Comparison of ENCODE assay signal across 1 cellular context in the genomic region with DNA sequence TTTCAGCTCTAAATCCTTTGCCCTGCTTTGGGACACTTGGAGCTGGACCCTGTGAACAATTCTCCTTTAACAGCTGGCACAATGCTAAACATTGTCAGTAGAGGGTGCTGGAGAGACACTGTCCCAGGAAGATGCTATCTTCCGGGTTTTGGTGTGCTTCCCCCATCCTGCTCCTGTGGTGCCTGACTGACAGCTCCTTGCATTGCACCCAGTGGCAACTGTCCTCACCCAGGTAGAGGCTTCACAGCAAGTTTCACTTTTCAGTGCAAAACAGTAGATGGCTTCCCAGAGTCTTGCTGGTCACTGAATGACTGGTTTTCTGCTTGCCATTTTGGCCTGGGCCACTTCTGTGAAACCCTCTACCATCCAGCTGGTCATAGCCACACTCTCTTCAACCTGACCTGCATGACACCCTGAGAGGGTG.
TF ChIP-seq lines count a peak whose summit lies in the region.

No MANE protein-coding gene starts in this region.

TF ChIP-seq in GM23338, 12 proteins besides CTCF, POLR2A, EP300 and RAD21 (continued from another document):
- TF ChIP-seq REST (IDR thresholded peaks at IDR 0.05; ENCODE audit: unreplicated experiment) (no peak), POLR2AphosphoS5 (IDR thresholded peaks at IDR 0.05; ENCODE audit: low read depth) (no peak), EZH2phosphoT487 (IDR thresholded peaks at IDR 0.05; ENCODE audit: unreplicated experiment) (no peak)
- TF ChIP-seq, protein P1, sequence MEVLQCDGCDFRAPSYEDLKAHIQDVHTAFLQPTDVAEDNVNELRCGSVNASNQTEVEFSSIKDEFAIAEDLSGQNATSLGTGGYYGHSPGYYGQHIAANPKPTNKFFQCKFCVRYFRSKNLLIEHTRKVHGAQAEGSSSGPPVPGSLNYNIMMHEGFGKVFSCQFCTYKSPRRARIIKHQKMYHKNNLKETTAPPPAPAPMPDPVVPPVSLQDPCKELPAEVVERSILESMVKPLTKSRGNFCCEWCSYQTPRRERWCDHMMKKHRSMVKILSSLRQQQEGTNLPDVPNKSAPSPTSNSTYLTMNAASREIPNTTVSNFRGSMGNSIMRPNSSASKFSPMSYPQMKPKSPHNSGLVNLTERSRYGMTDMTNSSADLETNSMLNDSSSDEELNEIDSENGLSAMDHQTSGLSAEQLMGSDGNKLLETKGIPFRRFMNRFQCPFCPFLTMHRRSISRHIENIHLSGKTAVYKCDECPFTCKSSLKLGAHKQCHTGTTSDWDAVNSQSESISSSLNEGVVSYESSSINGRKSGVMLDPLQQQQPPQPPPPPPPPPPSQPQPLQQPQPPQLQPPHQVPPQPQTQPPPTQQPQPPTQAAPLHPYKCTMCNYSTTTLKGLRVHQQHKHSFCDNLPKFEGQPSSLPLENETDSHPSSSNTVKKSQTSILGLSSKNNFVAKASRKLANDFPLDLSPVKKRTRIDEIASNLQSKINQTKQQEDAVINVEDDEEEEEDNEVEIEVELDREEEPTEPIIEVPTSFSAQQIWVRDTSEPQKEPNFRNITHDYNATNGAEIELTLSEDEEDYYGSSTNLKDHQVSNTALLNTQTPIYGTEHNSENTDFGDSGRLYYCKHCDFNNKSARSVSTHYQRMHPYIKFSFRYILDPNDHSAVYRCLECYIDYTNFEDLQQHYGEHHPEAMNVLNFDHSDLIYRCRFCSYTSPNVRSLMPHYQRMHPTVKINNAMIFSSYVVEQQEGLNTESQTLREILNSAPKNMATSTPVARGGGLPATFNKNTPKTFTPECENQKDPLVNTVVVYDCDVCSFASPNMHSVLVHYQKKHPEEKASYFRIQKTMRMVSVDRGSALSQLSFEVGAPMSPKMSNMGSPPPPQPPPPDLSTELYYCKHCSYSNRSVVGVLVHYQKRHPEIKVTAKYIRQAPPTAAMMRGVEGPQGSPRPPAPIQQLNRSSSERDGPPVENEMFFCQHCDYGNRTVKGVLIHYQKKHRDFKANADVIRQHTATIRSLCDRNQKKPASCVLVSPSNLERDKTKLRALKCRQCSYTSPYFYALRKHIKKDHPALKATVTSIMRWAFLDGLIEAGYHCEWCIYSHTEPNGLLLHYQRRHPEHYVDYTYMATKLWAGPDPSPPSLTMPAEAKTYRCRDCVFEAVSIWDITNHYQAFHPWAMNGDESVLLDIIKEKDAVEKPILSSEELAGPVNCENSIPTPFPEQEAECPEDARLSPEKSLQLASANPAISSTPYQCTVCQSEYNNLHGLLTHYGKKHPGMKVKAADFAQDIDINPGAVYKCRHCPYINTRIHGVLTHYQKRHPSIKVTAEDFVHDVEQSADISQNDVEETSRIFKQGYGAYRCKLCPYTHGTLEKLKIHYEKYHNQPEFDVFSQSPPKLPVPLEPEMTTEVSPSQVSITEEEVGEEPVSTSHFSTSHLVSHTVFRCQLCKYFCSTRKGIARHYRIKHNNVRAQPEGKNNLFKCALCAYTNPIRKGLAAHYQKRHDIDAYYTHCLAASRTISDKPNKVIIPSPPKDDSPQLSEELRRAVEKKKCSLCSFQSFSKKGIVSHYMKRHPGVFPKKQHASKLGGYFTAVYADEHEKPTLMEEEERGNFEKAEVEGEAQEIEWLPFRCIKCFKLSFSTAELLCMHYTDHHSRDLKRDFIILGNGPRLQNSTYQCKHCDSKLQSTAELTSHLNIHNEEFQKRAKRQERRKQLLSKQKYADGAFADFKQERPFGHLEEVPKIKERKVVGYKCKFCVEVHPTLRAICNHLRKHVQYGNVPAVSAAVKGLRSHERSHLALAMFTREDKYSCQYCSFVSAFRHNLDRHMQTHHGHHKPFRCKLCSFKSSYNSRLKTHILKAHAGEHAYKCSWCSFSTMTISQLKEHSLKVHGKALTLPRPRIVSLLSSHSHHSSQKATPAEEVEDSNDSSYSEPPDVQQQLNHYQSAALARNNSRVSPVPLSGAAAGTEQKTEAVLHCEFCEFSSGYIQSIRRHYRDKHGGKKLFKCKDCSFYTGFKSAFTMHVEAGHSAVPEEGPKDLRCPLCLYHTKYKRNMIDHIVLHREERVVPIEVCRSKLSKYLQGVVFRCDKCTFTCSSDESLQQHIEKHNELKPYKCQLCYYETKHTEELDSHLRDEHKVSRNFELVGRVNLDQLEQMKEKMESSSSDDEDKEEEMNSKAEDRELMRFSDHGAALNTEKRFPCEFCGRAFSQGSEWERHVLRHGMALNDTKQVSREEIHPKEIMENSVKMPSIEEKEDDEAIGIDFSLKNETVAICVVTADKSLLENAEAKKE (CRISPR knock-in tag; IDR thresholded peaks at IDR 0.05), result no peak; the same call in 1 of the 2 replicates
